ENCODE assay signal across 23 cellular contexts in genomic region chr2:8652774-8653426, GRCh38. TPM values are rescaled to one million over a fixed set of nuclear protein-coding genes. Genes with fewer than 3 reads are reported as not detected.
DNase-seq lines count a peak whose midpoint lies in the region; ATAC-seq, FAIRE-seq and TF ChIP-seq lines count a peak whose summit lies in the region.
"Had no signal": no experiment of that assay in that cellular context is flagged by ENCODE, and none has a peak within 500 bp of the region (broad histone marks: within the 10 kb centered on the region; RNA-seq: fewer than 3 reads in every experiment).

No MANE protein-coding gene starts in this region.

- no peaks in the 10 kb centered on the region for H3K79me1 ChIP-seq in H1 (ENCODE audit: low read depth, low read length)

- no peak overlapping the region for H2AK5ac ChIP-seq in H1 (ENCODE audit: low read depth, low read length)

- no peak overlapping the region for H3K18ac ChIP-seq in H1 (ENCODE audit: extremely low read depth, low read length)

- no peak overlapping the region for H2BK12ac ChIP-seq in H1 (ENCODE audit: low read depth, low read length)

- TF ChIP-seq EP300 in H1 (IDR thresholded peaks at IDR 0.05; ENCODE audit: borderline replicate concordance in 1 of 2, low read depth in 2 of 2, low read length in 2 of 2) (no peak), sigmoid colon (IDR thresholded peaks at IDR 0.05) (no peak), stomach (IDR thresholded peaks at IDR 0.05) (no peak)

- H3K4me2 ChIP-seq in H1 (ENCODE audit: insufficient read depth in 1 of 2, low read depth in 2 of 2, low read length in 2 of 2) = no peak overlapping the region

- H3K4me3 ChIP-seq in H1 (ENCODE audit: extremely low read depth in 1 of 4, insufficient read depth in 2 of 4, low read depth in 3 of 4, low read length in 4 of 4) = no peak overlapping the region
- no peak overlapping the region for H3K4me3 ChIP-seq in sigmoid colon
- no peak overlapping the region for H3K4me3 ChIP-seq in stomach
- H3K4me3 ChIP-seq: HAP-1 had no signal

- H4K8ac ChIP-seq in H1 (ENCODE audit: extremely low read depth, insufficient read depth, low read length) = peak overlapping the region; percentile 35; the same call in 1 of the 2 replicates

- H2AFZ ChIP-seq in H1 (ENCODE audit: low read length) = no peak overlapping the region

- H2BK15ac ChIP-seq in H1 (ENCODE audit: low read length) = no peak overlapping the region

- CTCF ChIA-PET in H1 (lab: Charles Lee; ENCODE audit: partially characterized antibody) = interaction anchor here (0.5 to 1.3 kb wide), 5 partner anchors 10 to 882 kb away, joined by 3 to 4 read pairs (median 4); no protein-coding TSS in a partner anchor

- no peak for TF ChIP-seq POLR2A in H1 (IDR thresholded peaks at IDR 0.05; ENCODE audit: control extremely low read depth in 1 of 2, low read depth in 2 of 2, low read length in 2 of 2)
- no peak for TF ChIP-seq POLR2A in sigmoid colon (IDR thresholded peaks at IDR 0.05)
- TF ChIP-seq POLR2A in stomach (IDR thresholded peaks at IDR 0.05) = no peak

- H3K36me3 Mint-ChIP-seq in activated T-cell treated with anti-CD3 and anti-CD28 coated beads, Interleukin-2, amount 50 U/mL, for 24 hours (ENCODE audit: low read depth) = no peaks in the 10 kb centered on the region
- H3K36me3 Mint-ChIP-seq: CD4-positive, CD25-positive, alpha-beta regulatory T cell had no signal

- no peak overlapping the region for H2BK5ac ChIP-seq in H1 (ENCODE audit: low read depth, low read length)

- peaks cover 0 to 2% (median 0%) of the 10 kb centered on the region in 4 experiments; a peak in 1 of 7 replicates for H3K27me3 ChIP-seq in H1 (replicated peaks in 1 of 4; ENCODE audit: control insufficient read depth in 3 of 4, extremely low read depth in 1 of 4, insufficient read depth in 3 of 4, low read length in 3 of 4)
- no peaks in the 10 kb centered on the region for H3K27me3 ChIP-seq in sigmoid colon
- no peaks in the 10 kb centered on the region for H3K27me3 ChIP-seq in stomach

- H2BK120ac ChIP-seq in H1 (replicated peaks; ENCODE audit: low read depth, low read length) = no peak overlapping the region

- no peaks in the 10 kb centered on the region for H3K36me3 ChIP-seq in H1 (ENCODE audit: control insufficient read depth in 2 of 4, insufficient read depth in 4 of 4, low read length in 3 of 4)
- no peaks in the 10 kb centered on the region for H3K36me3 ChIP-seq in sigmoid colon
- no peaks in the 10 kb centered on the region for H3K36me3 ChIP-seq in stomach
- H3K36me3 ChIP-seq: HAP-1 had no signal

- no peak overlapping the region for H3K23ac ChIP-seq in H1 (ENCODE audit: insufficient read length)

- TF ChIP-seq RAD21 in H1 (IDR thresholded peaks at IDR 0.05 in 1 of 2, conservative IDR thresholded peaks at IDR 0.05 in 1 of 2; ENCODE audit: low read depth in 2 of 2, low read length in 2 of 2) = no peak

- TF ChIP-seq CTCF in H1 (IDR thresholded peaks at IDR 0.05; ENCODE audit: control extremely low read depth in 1 of 3, insufficient read depth in 1 of 3, low read depth in 1 of 3, low read length in 3 of 3) = no peak
- no peak for TF ChIP-seq CTCF in sigmoid colon (IDR thresholded peaks at IDR 0.05)
- no peak for TF ChIP-seq CTCF in stomach (IDR thresholded peaks at IDR 0.05)

- no peak overlapping the region for H3K14ac ChIP-seq in H1 (ENCODE audit: insufficient read length)

- H3K4ac ChIP-seq in H1 (replicated peaks; ENCODE audit: insufficient read length, low read depth, low read length) = no peak overlapping the region

- H3K4me3 Mint-ChIP-seq in activated T-cell treated with anti-CD3 and anti-CD28 coated beads, Interleukin-2, amount 50 U/mL, for 24 hours = no peak overlapping the region
- H3K4me3 Mint-ChIP-seq: CD4-positive, CD25-positive, alpha-beta regulatory T cell; IgD-negative memory B cell had no signal

- WGBS in H1 (ENCODE audit: extremely low coverage in 1 of 2, insufficient coverage in 1 of 2, insufficient read length in 1 of 2, insufficient replicate concordance in 2 of 2, low coverage in 1 of 2, low lambda C conversion rate in 2 of 2, missing lambda C conversion rate in 1 of 2), 2 experiments = 94% methylated on average over 11 of the region's 11 CpGs; no CpG with 5 or more reads in 1 of the 2 experiments
- 94% methylated on average over 11 of the region's 11 CpGs for WGBS in sigmoid colon, 2 donors
- 89 to 93% (median 92%) methylated on average over 11 of the region's 11 CpGs for WGBS in stomach, 5 donors

- no peaks in the 10 kb centered on the region for H4K20me1 ChIP-seq in H1 (replicated peaks in 1 of 2; ENCODE audit: control insufficient read depth in 1 of 2, insufficient read depth in 2 of 2, low read length in 2 of 2)

- no peak overlapping the region for H2BK20ac ChIP-seq in H1 (ENCODE audit: low read length)

- no peak overlapping the region for H4K91ac ChIP-seq in H1 (replicated peaks; ENCODE audit: insufficient read length, low read length)

- H3K79me2 ChIP-seq in H1 (ENCODE audit: control insufficient read depth in 1 of 2, insufficient read depth in 2 of 2, low read length in 2 of 2) = no peaks in the 10 kb centered on the region

- H3K56ac ChIP-seq in H1 (replicated peaks; ENCODE audit: insufficient read length, low read depth, low read length) = no peak overlapping the region

- H3K9me3 ChIP-seq in H1 (ENCODE audit: insufficient read depth in 2 of 2, low read depth in 1 of 2, low read length in 1 of 2) = no peaks in the 10 kb centered on the region
- H3K9me3 ChIP-seq in sigmoid colon = no peaks in the 10 kb centered on the region
- no peaks in the 10 kb centered on the region for H3K9me3 ChIP-seq in stomach
- H3K9me3 ChIP-seq: HAP-1 had no signal

- H3K27ac ChIP-seq in H1 (ENCODE audit: low read depth, low read length) (no peak overlapping the region), sigmoid colon (no peak overlapping the region), stomach (no peak overlapping the region)
- H3K27ac ChIP-seq: 22Rv1, HL-60, RWPE1 had no signal

- DNase-seq in activated T-cell treated with anti-CD3 and anti-CD28 coated beads, Interleukin-2, amount 50 U/mL, for 24 hours = peak; percentile 13
- DNase-seq in activated T-cell treated with anti-CD3 and anti-CD28 coated beads for 4 hours (no peak), H1 (ENCODE audit: low read depth in 1 of 2, low spot score in 2 of 2) (no peak), mucosa of gallbladder (ENCODE audit: low spot score) (peak; percentile 78), sigmoid colon (peak; percentile 46), stomach (no peak), NCI-H82 treated with DMSO at 0.1 percent for 48 hours (lab: John Stamatoyannopoulos, UW; ENCODE audit: unreplicated experiment) (no peak)
- DNase-seq: CD4-positive, CD25-positive, alpha-beta regulatory T cell; COR-L47; GF-D8; MM.1S; NCI-H146; NCI-H2029 treated with DMSO at 0.1 percent for 48 hours; NCI-H446; NCI-H69; PC-3; SIG-M5 had no signal

- H3K9ac ChIP-seq in H1 (replicated peaks in 1 of 4; ENCODE audit: extremely low read depth in 1 of 4, low read depth in 3 of 4, low read length in 3 of 4) = no peak overlapping the region

- POLR2A ChIA-PET in H1 (lab: Charles Lee; ENCODE audit: partially characterized antibody) = no interaction called here

- no peaks in the 10 kb centered on the region; a peak in 2 of 7 replicates for H3K4me1 ChIP-seq in H1 (replicated peaks in 1 of 4; ENCODE audit: control insufficient read depth in 3 of 4, insufficient read depth in 4 of 4, low read length in 3 of 4)
- H3K4me1 ChIP-seq in sigmoid colon = no peaks in the 10 kb centered on the region
- H3K4me1 ChIP-seq in stomach = peaks cover 0 to 8% (median 0%) of the 10 kb centered on the region in 4 donors
- H3K4me1 ChIP-seq: HAP-1 had no signal

- intact Hi-C loops in sigmoid colon (cut with DNase I) = no loop called here
- intact Hi-C loops in stomach (cut with DNase I; ENCODE audit: low total_unique reads) = no loop called here

- FAIRE-seq in H1 (lab: Jason Lieb, UNC) = no peak

- no peaks in the 10 kb centered on the region for H3K23me2 ChIP-seq in H1 (ENCODE audit: low read depth, low read length)

- peaks cover 7% of the 10 kb centered on the region for H3K27me3 Mint-ChIP-seq in activated T-cell treated with anti-CD3 and anti-CD28 coated beads, Interleukin-2, amount 50 U/mL, for 24 hours

- H3K9me3 Mint-ChIP-seq in activated T-cell treated with anti-CD3 and anti-CD28 coated beads, Interleukin-2, amount 50 U/mL, for 24 hours = no peaks in the 10 kb centered on the region
- H3K9me3 Mint-ChIP-seq: CD4-positive, CD25-positive, alpha-beta regulatory T cell; IgD-negative memory B cell had no signal

- H3K4me1 Mint-ChIP-seq in activated T-cell treated with anti-CD3 and anti-CD28 coated beads, Interleukin-2, amount 50 U/mL, for 24 hours (ENCODE audit: low read depth) = peaks cover 15% of the 10 kb centered on the region

- H4K5ac ChIP-seq in H1 (ENCODE audit: insufficient read length, low read depth, low read length) = no peak overlapping the region

- no peak for ATAC-seq in HG03342 (IDR thresholded peaks at IDR 0.05; ENCODE audit: unreplicated experiment)
- ATAC-seq: PC-3 had no signal

- no peak overlapping the region for H3K27ac Mint-ChIP-seq in activated T-cell treated with anti-CD3 and anti-CD28 coated beads, Interleukin-2, amount 50 U/mL, for 24 hours
- H3K27ac Mint-ChIP-seq: CD4-positive, CD25-positive, alpha-beta regulatory T cell; IgD-negative memory B cell had no signal

TF ChIP-seq in H1, 55 proteins besides CTCF, POLR2A, EP300 and RAD21:
- no peak for TF ChIP-seq SP4 (IDR thresholded peaks at IDR 0.05; ENCODE audit: low read length)
- no peak for TF ChIP-seq HDAC6 (IDR thresholded peaks at IDR 0.05; ENCODE audit: low read depth, low read length)
- TF ChIP-seq RBBP5 (IDR thresholded peaks at IDR 0.05; ENCODE audit: borderline replicate concordance, low read depth, low read length) = no peak
- TF ChIP-seq TAF7 (optimal IDR thresholded peaks at IDR 0.05; ENCODE audit: borderline replicate concordance, low read depth, low read length) = no peak
- TF ChIP-seq SRF (IDR thresholded peaks at IDR 0.05; ENCODE audit: low read depth, low read length) = no peak
- TF ChIP-seq SIX5 (IDR thresholded peaks at IDR 0.05; ENCODE audit: low read depth, low read length) = no peak
- no peak for TF ChIP-seq HDAC2 (IDR thresholded peaks at IDR 0.05; ENCODE audit: borderline replicate concordance in 1 of 2, low read depth in 2 of 2, low read length in 2 of 2)

RNA-seq across cellular contexts. Expression of gene ID2, which starts 29.0 kb away (rescaled TPM):
- total RNA-seq in H1 (2021; fragmentation: NEBNext Ultra II Directional; extraction: Animal tissue kit (Norgen Biotek cat#: 25700)) = 36.7 and 37.1 TPM in 2 replicates
- polyA plus RNA-seq in H1 (2011; rRNA removed) = 163 and 214 TPM in 2 replicates
- 163 TPM for polyA plus RNA-seq in H1 (2011; cell fraction: cytosol; rRNA removed)
- polyA plus RNA-seq in H1 (2011; cell fraction: nucleus; rRNA removed) = 221 TPM
- 58.1 to 89.9 TPM (median 65.4 TPM) in 4 replicates for polyA plus RNA-seq in H1 (2012, experiment 1 of 2)
- polyA plus RNA-seq in H1 (2012, experiment 2 of 2) = 43.9 TPM
- polyA plus RNA-seq in H1 (2013, experiment 1 of 2) = 21.4 TPM
- 22.4 TPM for polyA plus RNA-seq in H1 (2013, experiment 2 of 2)
- polyA minus RNA-seq in H1 (2011; rRNA and poly(A)+ RNA removed) = 89.2 and 91.6 TPM in 2 replicates
- 52.3 TPM for polyA minus RNA-seq in H1 (2011; cell fraction: cytosol; rRNA and poly(A)+ RNA removed)
- 89.9 TPM for polyA minus RNA-seq in H1 (2011; cell fraction: nucleus; rRNA and poly(A)+ RNA removed)
- total RNA-seq in mucosa of gallbladder = 208 TPM
- total RNA-seq in sigmoid colon = 100 to 1,000 TPM; 376 to 615 (median 527) TPM
- polyA plus RNA-seq in sigmoid colon = 100 to 1,000 TPM; 154 to 306 (median 224) TPM
- 100 to 1,000 TPM in 4 of 5 donors, 10 to 100 TPM in 1; 89.8 to 255 (median 176) TPM for total RNA-seq in stomach
- 10 to 100 TPM; 40.6 to 67.2 (median 57.6) TPM for polyA plus RNA-seq in stomach

Comparison
In these comparisons a context has a peak if more than half of its experiments do, and no peak if none do; other contexts are left out.
1. DNase-seq: peak in activated T-cell treated with anti-CD3 and anti-CD28 coated beads, Interleukin-2, amount 50 U/mL, for 24 hours (single experiment), mucosa of gallbladder (single experiment) and sigmoid colon (single experiment); none in activated T-cell treated with anti-CD3 and anti-CD28 coated beads for 4 hours (single experiment), H1 (0 of 2), stomach (single experiment) and NCI-H82 treated with DMSO at 0.1 percent for 48 hours (single experiment).